13 cellular contexts compared by ENCODE assay signal in genomic region chr3:95775486-95776094, GRCh38.
A peak's percentile ranks its signal among the peaks of the same experiment; 100 is the strongest.
DNase-seq lines count a peak whose midpoint lies in the region; ATAC-seq and TF ChIP-seq lines count a peak whose summit lies in the region.
"Had no signal": no experiment of that assay in that cellular context is flagged by ENCODE, and none has a peak within 500 bp of the region (broad histone marks: within the 10 kb centered on the region; RNA-seq: fewer than 3 reads in every experiment).

No MANE protein-coding gene starts in this region.

- POLR2A ChIA-PET in Caco-2 (lab: Charles Lee), result no interaction called here

- H3K4me3 ChIP-seq in BE2C (ENCODE audit: low read depth, low read length) (no peak overlapping the region), NB4 (ENCODE audit: low read depth, low read length) (no peak overlapping the region), endodermal cell (ENCODE audit: low read length) (peak overlapping the region; percentile 15), upper lobe of right lung (no peak overlapping the region), Caco-2 (ENCODE audit: low read depth, low read length) (no peak overlapping the region)
- H3K4me3 ChIP-seq: A549 had no signal

- DNase-seq in BE2C (peak; percentile 29), Caki2 (ENCODE audit: low read depth) (peak; percentile 3), NB4 (ENCODE audit: low read depth) (peak; percentile 1), endodermal cell (no peak), upper lobe of right lung (no peak), Caco-2 (no peak)
- DNase-seq: CD8-positive, alpha-beta T cell; COR-L47; GF-D8 had no signal

- H3K27me3 Mint-ChIP-seq in endodermal cell (ENCODE audit: insufficient read depth), result no peaks in the 10 kb centered on the region
- H3K27me3 Mint-ChIP-seq in Caco-2 (ENCODE audit: insufficient read depth, unreplicated experiment), result no peaks in the 10 kb centered on the region

- H3K9me3 ChIP-seq in BE2C (no peaks in the 10 kb centered on the region; the same call in none of the 2 replicates), endodermal cell (ENCODE audit: control insufficient read depth, low read length) (peaks cover 31% of the 10 kb centered on the region), upper lobe of right lung (no peaks in the 10 kb centered on the region), Caco-2 (no peaks in the 10 kb centered on the region)

- intact Hi-C loops in upper lobe of right lung (cut with DNase I) (no loop called here), Caco-2 (cut with micrococcal nuclease; ENCODE audit: unreplicated experiment) (no loop called here)

- in situ Hi-C loops in Caki2 (cut with HindIII; ENCODE audit: low pct_unique_long_range_greater_than_20kb, low sequenced_read_pairs), result no loop called here

- no TSS peak for BruUV-seq in Caco-2 (replicated peaks; lab: Mats Ljungman, UMichigan)

- H3K36me3 ChIP-seq in BE2C (no peaks in the 10 kb centered on the region), endodermal cell (ENCODE audit: control insufficient read depth, insufficient read depth, low read length) (no peaks in the 10 kb centered on the region), upper lobe of right lung (no peaks in the 10 kb centered on the region), Caco-2 (ENCODE audit: control insufficient read depth, insufficient read depth, low read length) (no peaks in the 10 kb centered on the region)

- no peaks in the 10 kb centered on the region for H3K4me1 ChIP-seq in BE2C
- H3K4me1 ChIP-seq in endodermal cell (ENCODE audit: control insufficient read depth, insufficient read depth, low read length), result no peaks in the 10 kb centered on the region
- no peaks in the 10 kb centered on the region for H3K4me1 ChIP-seq in upper lobe of right lung
- no peaks in the 10 kb centered on the region for H3K4me1 ChIP-seq in Caco-2
- H3K4me1 ChIP-seq: A549 had no signal

- TF ChIP-seq CTCF in BE2C (IDR thresholded peaks at IDR 0.05; ENCODE audit: low read depth, low read length) (no peak), NB4 (IDR thresholded peaks at IDR 0.05; ENCODE audit: low read depth, low read length) (no peak), endodermal cell (conservative IDR thresholded peaks at IDR 0.05) (no peak), upper lobe of right lung (IDR thresholded peaks at IDR 0.05) (no peak), Caco-2 (IDR thresholded peaks at IDR 0.05; ENCODE audit: insufficient read depth in 1 of 2, low read depth in 1 of 2, low read length in 1 of 2, severe bottlenecking in 1 of 2, unreplicated experiment in 1 of 2) (no peak)

- 81 to 88% methylated on average over 4 to 5 of the region's 5 CpGs for WGBS in endodermal cell (ENCODE audit: insufficient coverage in 1 of 2, insufficient read length in 1 of 2), 2 experiments

- H3K27me3 ChIP-seq in BE2C, result no peaks in the 10 kb centered on the region
- H3K27me3 ChIP-seq in endodermal cell (ENCODE audit: control insufficient read depth, insufficient read depth, low read length, poor library complexity, severe bottlenecking), result no peaks in the 10 kb centered on the region
- no peaks in the 10 kb centered on the region for H3K27me3 ChIP-seq in upper lobe of right lung
- H3K27me3 ChIP-seq in Caco-2 (replicated peaks; ENCODE audit: control insufficient read depth, insufficient read depth, low read length), result no peaks in the 10 kb centered on the region

- no peak overlapping the region for H3K9ac ChIP-seq in endodermal cell (ENCODE audit: extremely low read depth, low read length, poor library complexity, severe bottlenecking)

- H3K4me3 Mint-ChIP-seq in endodermal cell, result no peak overlapping the region
- no peak overlapping the region for H3K4me3 Mint-ChIP-seq in Caco-2 (ENCODE audit: unreplicated experiment)
- H3K4me3 Mint-ChIP-seq: CD14-positive monocyte; CD8-positive, alpha-beta T cell had no signal

- no peak for ATAC-seq in upper lobe of right lung
- ATAC-seq: A549; CD8-positive, alpha-beta T cell; HCT116 had no signal

- peaks cover 59% of the 10 kb centered on the region for H3K9me3 Mint-ChIP-seq in endodermal cell
- peaks cover 12% of the 10 kb centered on the region for H3K9me3 Mint-ChIP-seq in Caco-2 (ENCODE audit: unreplicated experiment)

- no peaks in the 10 kb centered on the region for H3K36me3 Mint-ChIP-seq in endodermal cell (ENCODE audit: low read depth)
- H3K36me3 Mint-ChIP-seq in Caco-2 (ENCODE audit: insufficient read depth, unreplicated experiment), result no peaks in the 10 kb centered on the region
- H3K36me3 Mint-ChIP-seq: CD14-positive monocyte; CD8-positive, alpha-beta T cell had no signal

- no peaks in the 10 kb centered on the region for H3K4me1 Mint-ChIP-seq in endodermal cell
- H3K4me1 Mint-ChIP-seq in Caco-2 (ENCODE audit: low read depth, unreplicated experiment), result no peaks in the 10 kb centered on the region
- H3K4me1 Mint-ChIP-seq: CD14-positive monocyte had no signal

- H3K27ac Mint-ChIP-seq in endodermal cell (no peak overlapping the region), Caco-2 (ENCODE audit: unreplicated experiment) (no peak overlapping the region)
- H3K27ac Mint-ChIP-seq: CD14-positive monocyte; CD8-positive, alpha-beta T cell had no signal

- TF ChIP-seq POLR2A in NB4 (IDR thresholded peaks at IDR 0.05; ENCODE audit: extremely low read depth, insufficient read length), result no peak

- CTCF ChIA-PET in Caco-2 (lab: Charles Lee), result no interaction called here

- H3K27ac ChIP-seq in endodermal cell (ENCODE audit: low read depth, low read length) (no peak overlapping the region), upper lobe of right lung (no peak overlapping the region)
- H3K27ac ChIP-seq: A549, HL-60 had no signal

Comparison
In these comparisons a context has a peak if more than half of its experiments do, and no peak if none do; other contexts are left out.
1. DNase-seq: peak in BE2C (single experiment), Caki2 (single experiment) and NB4 (single experiment); none in endodermal cell (single experiment), upper lobe of right lung (single experiment) and Caco-2 (0 of 2).